2 cellular contexts compared by ENCODE assay signal in the genomic region with DNA sequence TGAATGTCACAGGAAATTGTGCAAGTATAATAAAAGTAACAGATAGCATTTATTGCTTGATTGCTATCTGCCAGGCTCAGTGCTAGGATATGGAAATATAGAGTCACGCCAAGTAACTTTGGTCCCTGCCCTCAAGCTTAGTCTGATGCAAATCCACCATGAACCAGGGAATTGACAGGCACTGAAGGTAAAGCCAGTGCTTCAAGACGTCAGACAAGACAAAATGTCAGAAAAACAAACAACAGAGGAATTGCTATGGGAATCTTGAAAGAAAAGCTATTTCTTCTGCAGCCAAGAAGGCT.
TF ChIP-seq lines count a peak whose summit lies in the region.

No MANE protein-coding gene starts in this region.

TF ChIP-seq in IMR-90, 13 proteins besides CTCF, POLR2A, EP300 and RAD21:
- TF ChIP-seq SMC3 (IDR thresholded peaks at IDR 0.05; ENCODE audit: low read depth, low read length) (no peak), CEBPB (IDR thresholded peaks at IDR 0.05; ENCODE audit: low read depth, low read length) (no peak), RFX5 (IDR thresholded peaks at IDR 0.05; ENCODE audit: low read depth, low read length) (no peak), MXI1 (IDR thresholded peaks at IDR 0.05; ENCODE audit: borderline replicate concordance, low read depth, low read length) (no peak), RCOR1 (IDR thresholded peaks at IDR 0.05; ENCODE audit: insufficient replicate concordance, low read length) (no peak), CHD1 (IDR thresholded peaks at IDR 0.05; ENCODE audit: low read depth, low read length) (no peak), BHLHE40 (IDR thresholded peaks at IDR 0.05; ENCODE audit: low read depth, low read length) (no peak), MAFK (IDR thresholded peaks at IDR 0.05; ENCODE audit: low read depth, low read length) (no peak), FOS (IDR thresholded peaks at IDR 0.05; ENCODE audit: low read depth, low read length) (no peak)
- TF ChIP-seq, protein P1, sequence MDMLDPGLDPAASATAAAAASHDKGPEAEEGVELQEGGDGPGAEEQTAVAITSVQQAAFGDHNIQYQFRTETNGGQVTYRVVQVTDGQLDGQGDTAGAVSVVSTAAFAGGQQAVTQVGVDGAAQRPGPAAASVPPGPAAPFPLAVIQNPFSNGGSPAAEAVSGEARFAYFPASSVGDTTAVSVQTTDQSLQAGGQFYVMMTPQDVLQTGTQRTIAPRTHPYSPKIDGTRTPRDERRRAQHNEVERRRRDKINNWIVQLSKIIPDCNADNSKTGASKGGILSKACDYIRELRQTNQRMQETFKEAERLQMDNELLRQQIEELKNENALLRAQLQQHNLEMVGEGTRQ (IDR thresholded peaks at IDR 0.05; ENCODE audit: low read depth, low read length), result no peak
- TF ChIP-seq, protein P2, sequence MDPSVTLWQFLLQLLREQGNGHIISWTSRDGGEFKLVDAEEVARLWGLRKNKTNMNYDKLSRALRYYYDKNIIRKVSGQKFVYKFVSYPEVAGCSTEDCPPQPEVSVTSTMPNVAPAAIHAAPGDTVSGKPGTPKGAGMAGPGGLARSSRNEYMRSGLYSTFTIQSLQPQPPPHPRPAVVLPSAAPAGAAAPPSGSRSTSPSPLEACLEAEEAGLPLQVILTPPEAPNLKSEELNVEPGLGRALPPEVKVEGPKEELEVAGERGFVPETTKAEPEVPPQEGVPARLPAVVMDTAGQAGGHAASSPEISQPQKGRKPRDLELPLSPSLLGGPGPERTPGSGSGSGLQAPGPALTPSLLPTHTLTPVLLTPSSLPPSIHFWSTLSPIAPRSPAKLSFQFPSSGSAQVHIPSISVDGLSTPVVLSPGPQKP (IDR thresholded peaks at IDR 0.05; ENCODE audit: borderline replicate concordance, low read depth, low read length), result no peak

TF ChIP-seq in SK-N-SH, 30 proteins besides CTCF, POLR2A, EP300 and RAD21:
- TF ChIP-seq MEF2A (IDR thresholded peaks at IDR 0.05; ENCODE audit: borderline replicate concordance, low read depth) (no peak), FOSL2 (IDR thresholded peaks at IDR 0.05; ENCODE audit: borderline replicate concordance, low read depth) (no peak), TEAD4 (IDR thresholded peaks at IDR 0.05; ENCODE audit: borderline replicate concordance, insufficient read depth) (no peak), NRF1 (IDR thresholded peaks at IDR 0.05; ENCODE audit: low read depth, low read length) (no peak), POLR2AphosphoS5 (IDR thresholded peaks at IDR 0.05; ENCODE audit: low read depth, low read length) (no peak), JUND (IDR thresholded peaks at IDR 0.05) (no peak), CHD2 (IDR thresholded peaks at IDR 0.05; ENCODE audit: low read length, partially characterized antibody) (no peak), MXI1 (IDR thresholded peaks at IDR 0.05; ENCODE audit: low read depth, low read length) (no peak), EZH2phosphoT487 (IDR thresholded peaks at IDR 0.05; ENCODE audit: borderline replicate concordance, low read depth) (no peak), SIN3A (IDR thresholded peaks at IDR 0.05; ENCODE audit: borderline replicate concordance, low read depth, low read length) (no peak), NFIC (IDR thresholded peaks at IDR 0.05; ENCODE audit: borderline replicate concordance) (no peak), TAF1 (IDR thresholded peaks at IDR 0.05; ENCODE audit: borderline replicate concordance, low read depth, low read length) (no peak), ELF1 (IDR thresholded peaks at IDR 0.05) (no peak), GABPA (IDR thresholded peaks at IDR 0.05; ENCODE audit: low read depth) (no peak), TCF12 (IDR thresholded peaks at IDR 0.05) (no peak), GATA2 (CRISPR knock-in tag; IDR thresholded peaks at IDR 0.05) (no peak)
- TF ChIP-seq, protein P3, sequence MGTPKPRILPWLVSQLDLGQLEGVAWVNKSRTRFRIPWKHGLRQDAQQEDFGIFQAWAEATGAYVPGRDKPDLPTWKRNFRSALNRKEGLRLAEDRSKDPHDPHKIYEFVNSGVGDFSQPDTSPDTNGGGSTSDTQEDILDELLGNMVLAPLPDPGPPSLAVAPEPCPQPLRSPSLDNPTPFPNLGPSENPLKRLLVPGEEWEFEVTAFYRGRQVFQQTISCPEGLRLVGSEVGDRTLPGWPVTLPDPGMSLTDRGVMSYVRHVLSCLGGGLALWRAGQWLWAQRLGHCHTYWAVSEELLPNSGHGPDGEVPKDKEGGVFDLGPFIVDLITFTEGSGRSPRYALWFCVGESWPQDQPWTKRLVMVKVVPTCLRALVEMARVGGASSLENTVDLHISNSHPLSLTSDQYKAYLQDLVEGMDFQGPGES (IDR thresholded peaks at IDR 0.05; ENCODE audit: low read depth, low read length), result no peak
- TF ChIP-seq, protein P4, sequence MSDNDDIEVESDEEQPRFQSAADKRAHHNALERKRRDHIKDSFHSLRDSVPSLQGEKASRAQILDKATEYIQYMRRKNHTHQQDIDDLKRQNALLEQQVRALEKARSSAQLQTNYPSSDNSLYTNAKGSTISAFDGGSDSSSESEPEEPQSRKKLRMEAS (IDR thresholded peaks at IDR 0.05; ENCODE audit: low read depth), result no peak
- TF ChIP-seq, protein P5, sequence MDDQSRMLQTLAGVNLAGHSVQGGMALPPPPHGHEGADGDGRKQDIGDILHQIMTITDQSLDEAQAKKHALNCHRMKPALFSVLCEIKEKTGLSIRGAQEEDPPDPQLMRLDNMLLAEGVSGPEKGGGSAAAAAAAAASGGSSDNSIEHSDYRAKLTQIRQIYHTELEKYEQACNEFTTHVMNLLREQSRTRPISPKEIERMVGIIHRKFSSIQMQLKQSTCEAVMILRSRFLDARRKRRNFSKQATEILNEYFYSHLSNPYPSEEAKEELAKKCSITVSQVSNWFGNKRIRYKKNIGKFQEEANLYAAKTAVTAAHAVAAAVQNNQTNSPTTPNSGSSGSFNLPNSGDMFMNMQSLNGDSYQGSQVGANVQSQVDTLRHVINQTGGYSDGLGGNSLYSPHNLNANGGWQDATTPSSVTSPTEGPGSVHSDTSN (IDR thresholded peaks at IDR 0.05), result no peak
